Comparison of ENCODE assay signal across 1 cellular context in the genomic region with DNA sequence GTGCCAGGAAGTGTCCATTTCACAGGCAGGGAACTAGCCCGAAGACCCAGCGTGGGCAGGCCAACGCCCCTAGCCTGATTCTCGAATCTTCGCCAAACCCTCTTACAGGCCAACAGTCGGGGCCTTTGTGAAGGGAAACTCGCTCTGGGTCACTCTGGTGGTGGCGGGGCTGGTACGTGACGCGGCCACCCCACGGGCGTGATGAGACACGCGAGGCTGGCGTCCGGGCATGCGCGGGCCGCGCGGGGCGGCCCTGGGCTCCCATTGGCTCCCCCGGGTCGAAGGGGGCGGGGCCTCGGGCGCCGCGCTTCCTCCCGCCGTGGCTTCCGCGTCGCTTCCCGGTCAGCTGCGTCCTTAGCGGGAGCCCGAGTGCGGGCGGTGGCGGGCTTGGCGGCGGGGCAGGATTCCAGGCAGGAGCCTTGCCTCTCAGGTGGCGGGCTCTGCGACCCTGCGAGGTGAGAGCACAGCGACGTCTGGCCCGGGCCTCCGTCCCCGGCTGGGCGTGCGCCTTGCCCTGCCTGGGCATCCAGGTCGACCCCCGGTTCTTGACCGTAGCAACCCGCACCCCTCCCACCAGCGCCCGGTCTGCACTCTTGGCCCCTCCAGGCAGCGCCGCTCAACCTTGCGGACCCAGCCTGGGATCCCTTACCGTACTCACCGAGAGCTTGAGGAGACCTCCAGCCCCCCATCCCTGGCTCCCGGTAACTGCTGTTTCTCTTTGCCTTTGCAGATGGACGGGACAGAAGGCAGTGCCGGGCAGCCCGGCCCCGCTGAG.
TF ChIP-seq lines count a peak whose summit lies in the region.

A gene with protein sequence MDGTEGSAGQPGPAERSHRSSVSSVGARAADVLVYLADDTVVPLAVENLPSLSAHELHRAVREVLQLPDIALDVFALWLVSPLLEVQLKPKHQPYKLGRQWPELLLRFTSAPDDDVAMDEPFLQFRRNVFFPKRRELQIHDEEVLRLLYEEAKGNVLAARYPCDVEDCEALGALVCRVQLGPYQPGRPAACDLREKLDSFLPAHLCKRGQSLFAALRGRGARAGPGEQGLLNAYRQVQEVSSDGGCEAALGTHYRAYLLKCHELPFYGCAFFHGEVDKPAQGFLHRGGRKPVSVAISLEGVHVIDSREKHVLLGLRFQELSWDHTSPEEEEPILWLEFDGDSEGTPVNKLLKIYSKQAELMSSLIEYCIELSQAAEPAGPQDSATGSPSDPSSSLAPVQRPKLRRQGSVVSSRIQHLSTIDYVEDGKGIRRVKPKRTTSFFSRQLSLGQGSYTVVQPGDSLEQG (plus strand): TSS at position 331 of the 775 bp plus-strand sequence. CDS start 400 bp downstream, at position 731.

TF ChIP-seq in K562, 482 proteins besides CTCF, POLR2A, EP300 and RAD21 (continued from another document and continues in another):
- TF ChIP-seq, protein P1, sequence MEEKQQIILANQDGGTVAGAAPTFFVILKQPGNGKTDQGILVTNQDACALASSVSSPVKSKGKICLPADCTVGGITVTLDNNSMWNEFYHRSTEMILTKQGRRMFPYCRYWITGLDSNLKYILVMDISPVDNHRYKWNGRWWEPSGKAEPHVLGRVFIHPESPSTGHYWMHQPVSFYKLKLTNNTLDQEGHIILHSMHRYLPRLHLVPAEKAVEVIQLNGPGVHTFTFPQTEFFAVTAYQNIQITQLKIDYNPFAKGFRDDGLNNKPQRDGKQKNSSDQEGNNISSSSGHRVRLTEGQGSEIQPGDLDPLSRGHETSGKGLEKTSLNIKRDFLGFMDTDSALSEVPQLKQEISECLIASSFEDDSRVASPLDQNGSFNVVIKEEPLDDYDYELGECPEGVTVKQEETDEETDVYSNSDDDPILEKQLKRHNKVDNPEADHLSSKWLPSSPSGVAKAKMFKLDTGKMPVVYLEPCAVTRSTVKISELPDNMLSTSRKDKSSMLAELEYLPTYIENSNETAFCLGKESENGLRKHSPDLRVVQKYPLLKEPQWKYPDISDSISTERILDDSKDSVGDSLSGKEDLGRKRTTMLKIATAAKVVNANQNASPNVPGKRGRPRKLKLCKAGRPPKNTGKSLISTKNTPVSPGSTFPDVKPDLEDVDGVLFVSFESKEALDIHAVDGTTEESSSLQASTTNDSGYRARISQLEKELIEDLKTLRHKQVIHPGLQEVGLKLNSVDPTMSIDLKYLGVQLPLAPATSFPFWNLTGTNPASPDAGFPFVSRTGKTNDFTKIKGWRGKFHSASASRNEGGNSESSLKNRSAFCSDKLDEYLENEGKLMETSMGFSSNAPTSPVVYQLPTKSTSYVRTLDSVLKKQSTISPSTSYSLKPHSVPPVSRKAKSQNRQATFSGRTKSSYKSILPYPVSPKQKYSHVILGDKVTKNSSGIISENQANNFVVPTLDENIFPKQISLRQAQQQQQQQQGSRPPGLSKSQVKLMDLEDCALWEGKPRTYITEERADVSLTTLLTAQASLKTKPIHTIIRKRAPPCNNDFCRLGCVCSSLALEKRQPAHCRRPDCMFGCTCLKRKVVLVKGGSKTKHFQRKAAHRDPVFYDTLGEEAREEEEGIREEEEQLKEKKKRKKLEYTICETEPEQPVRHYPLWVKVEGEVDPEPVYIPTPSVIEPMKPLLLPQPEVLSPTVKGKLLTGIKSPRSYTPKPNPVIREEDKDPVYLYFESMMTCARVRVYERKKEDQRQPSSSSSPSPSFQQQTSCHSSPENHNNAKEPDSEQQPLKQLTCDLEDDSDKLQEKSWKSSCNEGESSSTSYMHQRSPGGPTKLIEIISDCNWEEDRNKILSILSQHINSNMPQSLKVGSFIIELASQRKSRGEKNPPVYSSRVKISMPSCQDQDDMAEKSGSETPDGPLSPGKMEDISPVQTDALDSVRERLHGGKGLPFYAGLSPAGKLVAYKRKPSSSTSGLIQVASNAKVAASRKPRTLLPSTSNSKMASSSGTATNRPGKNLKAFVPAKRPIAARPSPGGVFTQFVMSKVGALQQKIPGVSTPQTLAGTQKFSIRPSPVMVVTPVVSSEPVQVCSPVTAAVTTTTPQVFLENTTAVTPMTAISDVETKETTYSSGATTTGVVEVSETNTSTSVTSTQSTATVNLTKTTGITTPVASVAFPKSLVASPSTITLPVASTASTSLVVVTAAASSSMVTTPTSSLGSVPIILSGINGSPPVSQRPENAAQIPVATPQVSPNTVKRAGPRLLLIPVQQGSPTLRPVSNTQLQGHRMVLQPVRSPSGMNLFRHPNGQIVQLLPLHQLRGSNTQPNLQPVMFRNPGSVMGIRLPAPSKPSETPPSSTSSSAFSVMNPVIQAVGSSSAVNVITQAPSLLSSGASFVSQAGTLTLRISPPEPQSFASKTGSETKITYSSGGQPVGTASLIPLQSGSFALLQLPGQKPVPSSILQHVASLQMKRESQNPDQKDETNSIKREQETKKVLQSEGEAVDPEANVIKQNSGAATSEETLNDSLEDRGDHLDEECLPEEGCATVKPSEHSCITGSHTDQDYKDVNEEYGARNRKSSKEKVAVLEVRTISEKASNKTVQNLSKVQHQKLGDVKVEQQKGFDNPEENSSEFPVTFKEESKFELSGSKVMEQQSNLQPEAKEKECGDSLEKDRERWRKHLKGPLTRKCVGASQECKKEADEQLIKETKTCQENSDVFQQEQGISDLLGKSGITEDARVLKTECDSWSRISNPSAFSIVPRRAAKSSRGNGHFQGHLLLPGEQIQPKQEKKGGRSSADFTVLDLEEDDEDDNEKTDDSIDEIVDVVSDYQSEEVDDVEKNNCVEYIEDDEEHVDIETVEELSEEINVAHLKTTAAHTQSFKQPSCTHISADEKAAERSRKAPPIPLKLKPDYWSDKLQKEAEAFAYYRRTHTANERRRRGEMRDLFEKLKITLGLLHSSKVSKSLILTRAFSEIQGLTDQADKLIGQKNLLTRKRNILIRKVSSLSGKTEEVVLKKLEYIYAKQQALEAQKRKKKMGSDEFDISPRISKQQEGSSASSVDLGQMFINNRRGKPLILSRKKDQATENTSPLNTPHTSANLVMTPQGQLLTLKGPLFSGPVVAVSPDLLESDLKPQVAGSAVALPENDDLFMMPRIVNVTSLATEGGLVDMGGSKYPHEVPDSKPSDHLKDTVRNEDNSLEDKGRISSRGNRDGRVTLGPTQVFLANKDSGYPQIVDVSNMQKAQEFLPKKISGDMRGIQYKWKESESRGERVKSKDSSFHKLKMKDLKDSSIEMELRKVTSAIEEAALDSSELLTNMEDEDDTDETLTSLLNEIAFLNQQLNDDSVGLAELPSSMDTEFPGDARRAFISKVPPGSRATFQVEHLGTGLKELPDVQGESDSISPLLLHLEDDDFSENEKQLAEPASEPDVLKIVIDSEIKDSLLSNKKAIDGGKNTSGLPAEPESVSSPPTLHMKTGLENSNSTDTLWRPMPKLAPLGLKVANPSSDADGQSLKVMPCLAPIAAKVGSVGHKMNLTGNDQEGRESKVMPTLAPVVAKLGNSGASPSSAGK (IDR thresholded peaks at IDR 0.05) = peak; percentile 98
- TF ChIP-seq ZBTB9 (CRISPR knock-in tag; IDR thresholded peaks at IDR 0.05) (no peak; the same call in none of the 2 replicates), KAT2B (IDR thresholded peaks at IDR 0.05; ENCODE audit: low read depth, low read length) (no peak), TRIM28 (IDR thresholded peaks at IDR 0.05) (no peak), CREM (IDR thresholded peaks at IDR 0.05; ENCODE audit: low read depth) (peak; percentile 77), NONO (IDR thresholded peaks at IDR 0.05; ENCODE audit: low read depth in 2 of 2, low read length in 1 of 2) (no peak; a peak in 1 of 4 replicates), MTA2 (IDR thresholded peaks at IDR 0.05; ENCODE audit: low read depth) (peak; percentile 35; the same call in 1 of the 2 replicates), FOXM1 (IDR thresholded peaks at IDR 0.05; ENCODE audit: low read depth) (no peak), FOXM1 (CRISPR knock-in tag; IDR thresholded peaks at IDR 0.05; ENCODE audit: low read depth) (peak; percentile 59; the same call in 1 of the 2 replicates), ZSCAN32 (CRISPR knock-in tag; IDR thresholded peaks at IDR 0.05) (no peak), NELFE (IDR thresholded peaks at IDR 0.05; ENCODE audit: insufficient read depth, insufficient read length) (no peak), MITF (IDR thresholded peaks at IDR 0.05) (no peak), HDGF (IDR thresholded peaks at IDR 0.05) (no peak), CREBBP (IDR thresholded peaks at IDR 0.05; ENCODE audit: low read depth, low read length) (no peak), KAT8 (IDR thresholded peaks at IDR 0.05; ENCODE audit: low read depth) (no peak), SNRNP70 (optimal IDR thresholded peaks at IDR 0.05; ENCODE audit: low read depth, low read length) (no peak), HOMEZ (CRISPR knock-in tag; IDR thresholded peaks at IDR 0.05) (no peak), CHD1 (IDR thresholded peaks at IDR 0.05; ENCODE audit: low read length) (peak; percentile 54), BDP1 (IDR thresholded peaks at IDR 0.05; ENCODE audit: insufficient read depth, insufficient read length) (no peak), THAP7 (CRISPR knock-in tag; IDR thresholded peaks at IDR 0.05) (0 out of 2 replicates have a peak, but pooled peaks have one; percentile 36), BCL6 (CRISPR knock-in tag; IDR thresholded peaks at IDR 0.05) (no peak), ZNF23 (CRISPR knock-in tag; IDR thresholded peaks at IDR 0.05) (no peak), BMI1 (IDR thresholded peaks at IDR 0.05; ENCODE audit: low read length) (no peak), BRD4 (IDR thresholded peaks at IDR 0.05) (no peak), ZNF224 (CRISPR knock-in tag; IDR thresholded peaks at IDR 0.05) (no peak), ELF4 (CRISPR knock-in tag; IDR thresholded peaks at IDR 0.05) (no peak; the same call in 1 of the 2 replicates), ZZZ3 (IDR thresholded peaks at IDR 0.05) (no peak), ZBTB8A (IDR thresholded peaks at IDR 0.05; ENCODE audit: partially characterized antibody) (no peak)
- TF ChIP-seq, protein P2, sequence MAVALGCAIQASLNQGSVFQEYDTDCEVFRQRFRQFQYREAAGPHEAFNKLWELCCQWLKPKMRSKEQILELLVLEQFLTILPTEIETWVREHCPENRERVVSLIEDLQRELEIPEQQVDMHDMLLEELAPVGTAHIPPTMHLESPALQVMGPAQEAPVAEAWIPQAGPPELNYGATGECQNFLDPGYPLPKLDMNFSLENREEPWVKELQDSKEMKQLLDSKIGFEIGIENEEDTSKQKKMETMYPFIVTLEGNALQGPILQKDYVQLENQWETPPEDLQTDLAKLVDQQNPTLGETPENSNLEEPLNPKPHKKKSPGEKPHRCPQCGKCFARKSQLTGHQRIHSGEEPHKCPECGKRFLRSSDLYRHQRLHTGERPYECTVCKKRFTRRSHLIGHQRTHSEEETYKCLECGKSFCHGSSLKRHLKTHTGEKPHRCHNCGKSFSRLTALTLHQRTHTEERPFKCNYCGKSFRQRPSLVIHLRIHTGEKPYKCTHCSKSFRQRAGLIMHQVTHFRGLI (CRISPR knock-in tag; IDR thresholded peaks at IDR 0.05) = no peak
- TF ChIP-seq, protein P3, sequence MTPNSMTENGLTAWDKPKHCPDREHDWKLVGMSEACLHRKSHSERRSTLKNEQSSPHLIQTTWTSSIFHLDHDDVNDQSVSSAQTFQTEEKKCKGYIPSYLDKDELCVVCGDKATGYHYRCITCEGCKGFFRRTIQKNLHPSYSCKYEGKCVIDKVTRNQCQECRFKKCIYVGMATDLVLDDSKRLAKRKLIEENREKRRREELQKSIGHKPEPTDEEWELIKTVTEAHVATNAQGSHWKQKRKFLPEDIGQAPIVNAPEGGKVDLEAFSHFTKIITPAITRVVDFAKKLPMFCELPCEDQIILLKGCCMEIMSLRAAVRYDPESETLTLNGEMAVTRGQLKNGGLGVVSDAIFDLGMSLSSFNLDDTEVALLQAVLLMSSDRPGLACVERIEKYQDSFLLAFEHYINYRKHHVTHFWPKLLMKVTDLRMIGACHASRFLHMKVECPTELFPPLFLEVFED (CRISPR knock-in tag; conservative IDR thresholded peaks at IDR 0.05) = no peak
- TF ChIP-seq, protein P4, sequence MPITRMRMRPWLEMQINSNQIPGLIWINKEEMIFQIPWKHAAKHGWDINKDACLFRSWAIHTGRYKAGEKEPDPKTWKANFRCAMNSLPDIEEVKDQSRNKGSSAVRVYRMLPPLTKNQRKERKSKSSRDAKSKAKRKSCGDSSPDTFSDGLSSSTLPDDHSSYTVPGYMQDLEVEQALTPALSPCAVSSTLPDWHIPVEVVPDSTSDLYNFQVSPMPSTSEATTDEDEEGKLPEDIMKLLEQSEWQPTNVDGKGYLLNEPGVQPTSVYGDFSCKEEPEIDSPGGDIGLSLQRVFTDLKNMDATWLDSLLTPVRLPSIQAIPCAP (CRISPR knock-in tag; IDR thresholded peaks at IDR 0.05; ENCODE audit: borderline replicate concordance) = no peak
